In the genomic region with DNA sequence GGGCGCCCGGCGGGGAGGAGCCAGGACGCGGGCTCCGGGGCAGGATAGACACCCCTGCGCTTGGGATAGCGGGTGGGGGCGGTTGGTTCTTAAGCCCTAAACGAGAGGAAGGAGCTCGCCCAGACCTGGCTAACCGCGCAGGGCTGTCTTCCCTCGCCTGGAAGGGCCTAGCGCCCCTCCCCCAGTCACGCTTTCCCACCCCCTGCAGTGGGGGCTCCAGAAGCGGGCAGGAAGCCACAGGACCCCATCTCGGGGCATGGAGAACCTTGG, we compare ENCODE assay signal across 12 cellular contexts. TPM values are rescaled to one million over a fixed set of nuclear protein-coding genes. Genes with fewer than 3 reads are reported as not detected.
DNase-seq lines count a peak whose midpoint lies in the region; ATAC-seq, FAIRE-seq and TF ChIP-seq lines count a peak whose summit lies in the region.
"Had no signal": no experiment of that assay in that cellular context is flagged by ENCODE, and none has a peak within 500 bp of the region (broad histone marks: within the 10 kb centered on the region; RNA-seq: fewer than 3 reads in every experiment).

No MANE protein-coding gene starts in this region.

- H3K36me3 Mint-ChIP-seq in osteocyte (ENCODE audit: unreplicated experiment), result no peaks in the 10 kb centered on the region
- H3K36me3 Mint-ChIP-seq in activated T-helper 2 cell treated with anti-CD3 and anti-CD28 coated beads, Interferon-gamma antibody, Interleukin-2, Interleukin-4, amounts not matched to agents 10 μg/mL and 5 μg/mL and 100 μg/mL, durations not matched to agents 14 hours and 24 hours and 36 hours (ENCODE audit: low read depth), result no peaks in the 10 kb centered on the region
- H3K36me3 Mint-ChIP-seq: immature natural killer cell had no signal

- H4K20me1 ChIP-seq in HCT116 (ENCODE audit: insufficient read depth) (no peaks in the 10 kb centered on the region), K562 (replicated peaks; ENCODE audit: control insufficient read depth, insufficient read depth, low read length) (peaks cover 17% of the 10 kb centered on the region)

- H3K9ac ChIP-seq in HCT116 (ENCODE audit: low read length) (no peak overlapping the region), K562 (ENCODE audit: insufficient read depth in 1 of 2, low read depth in 2 of 2, low read length in 2 of 2) (no peak overlapping the region)

- no peak for TF ChIP-seq RAD21 in HCT116 (IDR thresholded peaks at IDR 0.05; ENCODE audit: low read depth)
- TF ChIP-seq RAD21 in K562 (CRISPR knock-in tag; conservative IDR thresholded peaks at IDR 0.05 in 1 of 2, IDR thresholded peaks at IDR 0.05 in 1 of 2), result no peak

- no peak overlapping the region for H3K27ac Mint-ChIP-seq in osteocyte (ENCODE audit: unreplicated experiment)
- H3K27ac Mint-ChIP-seq in activated T-helper 2 cell treated with anti-CD3 and anti-CD28 coated beads, Interferon-gamma antibody, Interleukin-2, Interleukin-4, amounts not matched to agents 10 μg/mL and 5 μg/mL and 100 μg/mL, durations not matched to agents 14 hours and 24 hours and 36 hours, result no peak overlapping the region
- H3K27ac Mint-ChIP-seq: immature natural killer cell; T-helper 1 cell treated with Interleukin-12 subunit alpha and Interleukin-12 subunit beta and Interleukin-4 antibody, amounts not matched to agents 30 μg/mL and 1 μg/mL, for 36 hours had no signal

- BruUV-seq in HCT116 (replicated peaks; lab: Mats Ljungman, UMichigan), result no TSS peak
- no TSS peak for BruUV-seq in K562 (replicated peaks; lab: Mats Ljungman, UMichigan)

- H3K9me2 ChIP-seq in HCT116 (ENCODE audit: insufficient read depth), result no peaks in the 10 kb centered on the region

- TF ChIP-seq CTCF in HCT116 (IDR thresholded peaks at IDR 0.05 in 2 of 3, conservative IDR thresholded peaks at IDR 0.05 in 1 of 3; ENCODE audit: borderline replicate concordance in 1 of 3, insufficient read depth in 1 of 3, low read depth in 2 of 3, low read length in 2 of 3) (no peak), K562 (IDR thresholded peaks at IDR 0.05 in 2 of 3, conservative IDR thresholded peaks at IDR 0.05 in 1 of 3; ENCODE audit: insufficient read depth in 2 of 3, low read depth in 1 of 3, low read length in 3 of 3) (no peak), stomach (IDR thresholded peaks at IDR 0.05) (no peak), osteocyte (IDR thresholded peaks at IDR 0.05) (no peak), omental fat pad (IDR thresholded peaks at IDR 0.05) (no peak)

- DNase-seq in HCT116 (ENCODE audit: low read depth, low spot score) (no peak), K562 (ENCODE audit: extremely low read depth in 1 of 4, low spot score in 3 of 4) (no peak), stomach (no peak), osteocyte (ENCODE audit: extremely low spot score, unreplicated experiment) (no peak), omental fat pad (ENCODE audit: low spot score) (no peak), HK-2 (ENCODE audit: unreplicated experiment) (no peak)
- DNase-seq in activated T-helper 2 cell treated with anti-CD3 and anti-CD28 coated beads, Interferon-gamma antibody, Interleukin-2, Interleukin-4, amounts not matched to agents 10 μg/mL and 5 μg/mL and 100 μg/mL, durations not matched to agents 14 hours and 24 hours and 36 hours (ENCODE audit: low spot score), result no peak
- DNase-seq: immature natural killer cell, NCI-H446 treated with DMSO at 0.1 percent for 48 hours had no signal

- H3K4me2 ChIP-seq in HCT116 (ENCODE audit: low read length) (peak overlapping the region; percentile 82), K562 (ENCODE audit: insufficient read depth, low read length) (no peak overlapping the region)

- FAIRE-seq in K562 (lab: Jason Lieb, UNC), result no peak

- H2AFZ ChIP-seq in HCT116 (ENCODE audit: low read depth, low read length, poor library complexity, severe bottlenecking), result no peak overlapping the region
- no peak overlapping the region; the same call in 1 of the 2 replicates for H2AFZ ChIP-seq in K562 (ENCODE audit: low read depth, low read length)

- no peaks in the 10 kb centered on the region for H3K9me1 ChIP-seq in K562 (ENCODE audit: control insufficient read depth, insufficient read depth, low read length)

- no peak for TF ChIP-seq POLR2A in HCT116 (IDR thresholded peaks at IDR 0.05; ENCODE audit: borderline replicate concordance, extremely low read depth, insufficient read depth, insufficient read length)
- TF ChIP-seq POLR2A in K562 (conservative IDR thresholded peaks at IDR 0.05), result no peak
- TF ChIP-seq POLR2A in stomach (IDR thresholded peaks at IDR 0.05), result no peak

- POLR2A ChIA-PET in HCT116 (lab: Charles Lee), result no interaction called here
- POLR2A ChIA-PET in K562 (lab: Yijun Ruan, JAX), result no interaction called here

- H3K4me3 Mint-ChIP-seq in osteocyte (ENCODE audit: unreplicated experiment), result no peak overlapping the region
- no peak overlapping the region for H3K4me3 Mint-ChIP-seq in activated T-helper 2 cell treated with anti-CD3 and anti-CD28 coated beads, Interferon-gamma antibody, Interleukin-2, Interleukin-4, amounts not matched to agents 10 μg/mL and 5 μg/mL and 100 μg/mL, durations not matched to agents 14 hours and 24 hours and 36 hours (ENCODE audit: low read depth)

- no peak for TF ChIP-seq EP300 in K562 (IDR thresholded peaks at IDR 0.05; ENCODE audit: low read length)
- TF ChIP-seq EP300 in stomach (IDR thresholded peaks at IDR 0.05), result no peak

- H3K36me3 ChIP-seq in HCT116 (ENCODE audit: control insufficient read depth in 1 of 2, insufficient read depth in 2 of 2, low read length in 2 of 2) (no peaks in the 10 kb centered on the region), K562 (ENCODE audit: control insufficient read depth, insufficient read depth, low read length) (no peaks in the 10 kb centered on the region), stomach (no peaks in the 10 kb centered on the region)

- peaks cover 45% of the 10 kb centered on the region for H3K27me3 Mint-ChIP-seq in osteocyte (ENCODE audit: unreplicated experiment)
- peaks cover 60% of the 10 kb centered on the region for H3K27me3 Mint-ChIP-seq in activated T-helper 2 cell treated with anti-CD3 and anti-CD28 coated beads, Interferon-gamma antibody, Interleukin-2, Interleukin-4, amounts not matched to agents 10 μg/mL and 5 μg/mL and 100 μg/mL, durations not matched to agents 14 hours and 24 hours and 36 hours (ENCODE audit: low read depth)

- no peaks in the 10 kb centered on the region for H3K9me3 Mint-ChIP-seq in osteocyte (ENCODE audit: unreplicated experiment)
- H3K9me3 Mint-ChIP-seq in activated T-helper 2 cell treated with anti-CD3 and anti-CD28 coated beads, Interferon-gamma antibody, Interleukin-2, Interleukin-4, amounts not matched to agents 10 μg/mL and 5 μg/mL and 100 μg/mL, durations not matched to agents 14 hours and 24 hours and 36 hours, result no peaks in the 10 kb centered on the region
- H3K9me3 Mint-ChIP-seq: central memory CD8-positive, alpha-beta T cell; immature natural killer cell; T-helper 1 cell treated with Interleukin-12 subunit alpha and Interleukin-12 subunit beta and Interleukin-4 antibody, amounts not matched to agents 30 μg/mL and 1 μg/mL, for 36 hours had no signal

- H3K4me1 ChIP-seq in HCT116 (ENCODE audit: control insufficient read depth in 1 of 2, insufficient read depth in 2 of 2, low read length in 2 of 2), result peaks cover 5 to 22% of the 10 kb centered on the region in 2 experiments; a peak in 3 of 4 replicates
- H3K4me1 ChIP-seq in K562 (replicated peaks in 1 of 2; ENCODE audit: control insufficient read depth in 2 of 2, insufficient read depth in 2 of 2, low read length in 2 of 2), result peaks cover 0 to 43% of the 10 kb centered on the region in 2 experiments; a peak in 2 of 5 replicates
- H3K4me1 ChIP-seq in stomach, result peaks cover 66 to 82% (median 77%) of the 10 kb centered on the region in 4 donors

- H3K27me3 ChIP-seq in HCT116 (ENCODE audit: insufficient read depth, low read length) (no peaks in the 10 kb centered on the region), K562 (ENCODE audit: control insufficient read depth in 2 of 2, insufficient read depth in 2 of 2, low read length in 2 of 2) (peaks cover 41 to 69% of the 10 kb centered on the region in 2 experiments), stomach (peaks cover 36 to 100% (median 80%) of the 10 kb centered on the region in 3 donors)

- H3K79me2 ChIP-seq in HCT116 (ENCODE audit: insufficient read depth, low read length) (no peaks in the 10 kb centered on the region), K562 (ENCODE audit: control insufficient read depth, insufficient read depth, low read length) (no peaks in the 10 kb centered on the region)

- 24% methylated on average over 14 of the region's 18 CpGs for WGBS in K562 (ENCODE audit: insufficient coverage, low coverage, missing lambda C conversion rate)
- 34 to 64% (median 50%) methylated on average over 12 to 18 of the region's 18 CpGs for WGBS in stomach, 5 donors

- RAD21 ChIA-PET in HCT116 (lab: Charles Lee; ENCODE audit: low non-redundant PET in 1 of 2, low total read pairs in 2 of 2, uncharacterized antibody in 2 of 2, unreplicated experiment in 2 of 2), result no interaction called here

- intact Hi-C loops in HCT116 (cut with micrococcal nuclease), result loop anchor here (2.0 kb wide), 1 partner anchor 835 kb away; the partner anchor contains the start of gene RNF32
- intact Hi-C loops in K562 (cut with micrococcal nuclease), result loop anchor here (10.0 kb wide), 1 partner anchor 839 kb away; the partner anchor contains the start of gene RNF32
- intact Hi-C loops in stomach (cut with DNase I; ENCODE audit: low total_unique reads), result no loop called here
- intact Hi-C loops in activated T-helper 2 cell treated with anti-CD3 and anti-CD28 coated beads, Interferon-gamma antibody, Interleukin-2, Interleukin-4, amounts not matched to agents 10 μg/mL and 5 μg/mL and 100 μg/mL, durations not matched to agents 14 hours and 24 hours and 36 hours (cut with micrococcal nuclease), result loop anchor here (2.0 kb wide), 5 partner anchors 295 to 1203 kb away; partner anchors contain the start of gene RNF32

- peaks cover 28% of the 10 kb centered on the region for H3K4me1 Mint-ChIP-seq in osteocyte (ENCODE audit: unreplicated experiment)
- H3K4me1 Mint-ChIP-seq in activated T-helper 2 cell treated with anti-CD3 and anti-CD28 coated beads, Interferon-gamma antibody, Interleukin-2, Interleukin-4, amounts not matched to agents 10 μg/mL and 5 μg/mL and 100 μg/mL, durations not matched to agents 14 hours and 24 hours and 36 hours (ENCODE audit: low read depth), result peaks cover 17% of the 10 kb centered on the region
- H3K4me1 Mint-ChIP-seq: central memory CD8-positive, alpha-beta T cell had no signal

- ATAC-seq in HCT116 (no peak; the same call in 1 of the 2 replicates), K562 (peak; percentile 11), omental fat pad (ENCODE audit: low FRiP score) (no peak)

- H3K9me3 ChIP-seq in HCT116 (ENCODE audit: control insufficient read depth in 1 of 2, insufficient read depth in 1 of 2, low read depth in 1 of 2, low read length in 2 of 2), result no peaks in the 10 kb centered on the region
- H3K9me3 ChIP-seq in K562 (replicated peaks; ENCODE audit: control insufficient read depth, insufficient read depth, low read depth, low read length), result no peaks in the 10 kb centered on the region
- peaks cover 2% of the 10 kb centered on the region for H3K9me3 ChIP-seq in iPS-18c (ENCODE audit: control insufficient read depth, insufficient read depth, low read length)
- no peaks in the 10 kb centered on the region for H3K9me3 ChIP-seq in stomach

- H3K27ac ChIP-seq in HCT116 (ENCODE audit: low read depth, low read length) (no peak overlapping the region; the same call in 1 of the 2 replicates), K562 (ENCODE audit: extremely low read depth, low read depth, low read length) (no peak overlapping the region), stomach (peak overlapping the region in 2 of 5 donors; percentile 1 to 53)

- in situ Hi-C loops in K562 (cut with MboI), result loop anchor here (10.0 kb wide), 1 partner anchor 1469 kb away; no protein-coding TSS in a partner anchor

- no peak overlapping the region for H3K4me3 ChIP-seq in HCT116 (replicated peaks in 1 of 2; ENCODE audit: low read depth in 1 of 2, low read length in 2 of 2)
- H3K4me3 ChIP-seq in K562, result peak overlapping the region; percentile 24; the same call in 1 of the 2 replicates
- peak overlapping the region; percentile 44 for H3K4me3 ChIP-seq in iPS-18c (ENCODE audit: insufficient read depth, low read depth, low read length)
- H3K4me3 ChIP-seq in stomach, result peak overlapping the region; percentile 24 to 46 (median 37)

- CTCF ChIA-PET in HCT116 (lab: Charles Lee) (no interaction called here), K562 (lab: Yijun Ruan, JAX; ENCODE audit: low intra/inter-chr PET ratio) (interaction anchor here (1.7 kb wide), 1 partner anchor 1022 kb away, joined by 5 read pairs; no protein-coding TSS in a partner anchor)

RNA-seq across cellular contexts. Expression of gene SHH, which starts 6.5 kb away (rescaled TPM):
- 0.32 TPM for total RNA-seq in HCT116 (2021; ENCODE audit: unreplicated experiment)
- polyA plus RNA-seq in HCT116 (2012), result 0.08 and 0.11 TPM in 2 replicates
- total RNA-seq in K562 (2011; cell fraction: chromatin; rRNA removed; ENCODE audit: low replicate concordance), result not detected in 2 replicates
- total RNA-seq in K562 (2011; cell fraction: nucleolus; rRNA removed), result not detected in 2 replicates
- not detected in 2 replicates for total RNA-seq in K562 (2011; cell fraction: nucleoplasm; rRNA removed)
- not detected in 2 replicates for total RNA-seq in K562 (2014; rRNA removed)
- total RNA-seq in K562 (2014; rRNA removed; fragmentation: Illumina TruSeq; extraction: Trizol), result not detected in 2 replicates
- not detected in 2 replicates for total RNA-seq in K562 (2015; rRNA removed; fragmentation: Illumina TruSeq; extraction: Trizol)
- total RNA-seq in K562 (2021), result 0.09 TPM in 1 of 2 replicates, not detected in the other
- not detected in 2 replicates for polyA plus RNA-seq in K562 (2011; rRNA removed)
- polyA plus RNA-seq in K562 (2011; cell fraction: cytosol; rRNA removed), result not detected in 2 replicates
- polyA plus RNA-seq in K562 (2011; cell fraction: nucleus; rRNA removed), result not detected in 2 replicates
- 0.03 TPM in 1 of 2 replicates, not detected in the other for polyA plus RNA-seq in K562 (2012)
- polyA plus RNA-seq in K562 (2014; fragmentation: Illumina TruSeq; extraction: Trizol), result not detected in 2 replicates
- not detected for polyA plus RNA-seq in K562 (2014; fragmentation: Nextera tagmentation; extraction: Ambion mirVana)
- not detected in 2 replicates for polyA plus RNA-seq in K562 (2014; rRNA removed)
- not detected in 2 replicates for polyA minus RNA-seq in K562 (2011; rRNA and poly(A)+ RNA removed)
- polyA minus RNA-seq in K562 (2011; cell fraction: cytosol; rRNA and poly(A)+ RNA removed), result not detected in 2 replicates
- polyA minus RNA-seq in K562 (2011; cell fraction: nucleus; rRNA and poly(A)+ RNA removed), result not detected in 2 replicates
- total RNA-seq in stomach, result 10 to 100 TPM in 1 of 5 donors, 1 to 10 TPM in 1, under 1 TPM in 3; 0.29 to 11.0 (median 0.89) TPM
- polyA plus RNA-seq in stomach, result 1 to 10 TPM; 1.9 to 3.5 (median 2.3) TPM
- 0.08 and 0.11 TPM in 2 replicates for total RNA-seq in osteocyte
- total RNA-seq in activated T-helper 2 cell treated with anti-CD3 and anti-CD28 coated beads, Interferon-gamma antibody, Interleukin-2, Interleukin-4, amounts not matched to agents 10 μg/mL and 5 μg/mL and 100 μg/mL, durations not matched to agents 14 hours and 24 hours and 36 hours, result 0.07 and 0.14 TPM in 2 replicates
- total RNA-seq in omental fat pad, result not detected
- polyA plus RNA-seq: immature natural killer cell had no signal

Comparison
In these comparisons a context has a peak if more than half of its experiments do, and no peak if none do; other contexts are left out.
1. H3K4me3 ChIP-seq: peak in K562 (single experiment), iPS-18c (single experiment) and stomach (4 of 4); none in HCT116 (0 of 2).